Comparison of ENCODE assay signal across 9 cellular contexts in the genomic region with DNA sequence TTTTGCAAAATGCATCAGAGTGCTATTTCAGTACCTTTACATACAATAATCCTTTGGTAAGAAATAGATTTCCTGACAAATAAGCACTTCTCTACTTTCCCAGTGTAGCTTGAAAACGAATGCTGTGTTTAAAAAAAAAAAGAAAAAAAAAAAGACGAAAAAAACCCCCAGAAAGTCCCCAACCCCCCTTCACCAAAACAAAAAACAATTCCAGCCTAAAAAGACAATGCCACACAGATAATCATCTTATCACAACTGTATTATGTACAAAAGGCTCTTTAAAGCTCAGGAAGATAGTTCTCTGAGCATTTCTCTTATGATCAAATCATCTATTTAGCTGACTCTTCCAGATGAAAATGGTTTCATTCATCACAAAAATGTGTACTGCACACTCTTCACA. TPM values are rescaled to one million over a fixed set of nuclear protein-coding genes. Genes with fewer than 3 reads are reported as not detected.
DNase-seq lines count a peak whose midpoint lies in the region; ATAC-seq and TF ChIP-seq lines count a peak whose summit lies in the region.
"Had no signal": no experiment of that assay in that cellular context is flagged by ENCODE, and none has a peak within 500 bp of the region (broad histone marks: within the 10 kb centered on the region; RNA-seq: fewer than 3 reads in every experiment).

No MANE protein-coding gene starts in this region.

- H3K14ac ChIP-seq in trophoblast cell (ENCODE audit: low read length), result no peak overlapping the region

- no peak overlapping the region for H4K91ac ChIP-seq in trophoblast cell (ENCODE audit: low read depth, low read length)

- H3K4me2 ChIP-seq in DND-41 (ENCODE audit: insufficient read depth, low read length) (peak overlapping the region; percentile 90), fibroblast of lung (ENCODE audit: extremely low read depth, insufficient read depth, low read length) (peak overlapping the region; percentile 94), trophoblast cell (ENCODE audit: low read length) (peak overlapping the region; percentile 65)

- H2BK5ac ChIP-seq in trophoblast cell (ENCODE audit: low read depth, low read length, poor library complexity), result no peak overlapping the region

- H3K36me3 Mint-ChIP-seq in T-helper 17 cell (ENCODE audit: low read depth), result no peaks in the 10 kb centered on the region

- H3K79me1 ChIP-seq in trophoblast cell (ENCODE audit: low read length), result peaks cover 12% of the 10 kb centered on the region

- H4K8ac ChIP-seq in trophoblast cell (ENCODE audit: low read depth, low read length), result no peak overlapping the region

- no peaks in the 10 kb centered on the region for H3K27me3 ChIP-seq in DND-41 (ENCODE audit: insufficient read depth, low read length, poor library complexity)
- no peaks in the 10 kb centered on the region for H3K27me3 ChIP-seq in fibroblast of lung (ENCODE audit: control insufficient read depth, insufficient read depth, low read length)
- H3K27me3 ChIP-seq in trophoblast cell (ENCODE audit: insufficient read depth, low read length), result no peaks in the 10 kb centered on the region

- H2BK12ac ChIP-seq in trophoblast cell (ENCODE audit: low read length), result no peak overlapping the region

- H3K27ac ChIP-seq in DND-41 (ENCODE audit: low read length), result no peak overlapping the region
- H3K27ac ChIP-seq in fibroblast of lung (ENCODE audit: insufficient read depth, low read length), result peak overlapping the region; percentile 96
- H3K27ac ChIP-seq in trophoblast cell (ENCODE audit: low read depth, low read length), result no peak overlapping the region

- peaks cover 19% of the 10 kb centered on the region for H3K4me1 Mint-ChIP-seq in T-helper 17 cell

- H4K20me1 ChIP-seq in DND-41 (ENCODE audit: insufficient read depth, low read length), result no peaks in the 10 kb centered on the region
- H4K20me1 ChIP-seq in fibroblast of lung (ENCODE audit: control insufficient read depth, extremely low read depth, insufficient read depth, low read length), result peaks cover 8% of the 10 kb centered on the region

- ATAC-seq in DND-41 (ENCODE audit: insufficient read depth, low read depth) (no peak), T-helper 17 cell (no peak), GM18861 (IDR thresholded peaks at IDR 0.05; ENCODE audit: unreplicated experiment) (no peak)

- H3K4me1 ChIP-seq in DND-41 (ENCODE audit: insufficient read depth, low read length), result peaks cover 36% of the 10 kb centered on the region
- peaks cover 7% of the 10 kb centered on the region for H3K4me1 ChIP-seq in fibroblast of lung (ENCODE audit: control insufficient read depth, extremely low read depth, insufficient read depth, low read length)
- H3K4me1 ChIP-seq in trophoblast cell (ENCODE audit: control insufficient read depth in 1 of 2, insufficient read depth in 2 of 2, low read length in 2 of 2), result peaks cover 4 to 5% of the 10 kb centered on the region in 2 experiments

- H3K36me3 ChIP-seq in DND-41 (ENCODE audit: insufficient read depth, low read length) (peaks cover 14% of the 10 kb centered on the region; the same call in 1 of the 2 replicates), fibroblast of lung (ENCODE audit: control insufficient read depth, insufficient read depth, low read length) (peaks cover 3% of the 10 kb centered on the region), trophoblast cell (ENCODE audit: control insufficient read depth in 1 of 2, insufficient read depth in 2 of 2, low read length in 2 of 2) (peaks cover 12 to 13% of the 10 kb centered on the region in 2 experiments)

- H2AFZ ChIP-seq in DND-41 (ENCODE audit: low read depth, low read length) (no peak overlapping the region), fibroblast of lung (ENCODE audit: low read length) (no peak overlapping the region), trophoblast cell (ENCODE audit: insufficient read depth, low read length, poor library complexity) (no peak overlapping the region)

- H3K9me3 ChIP-seq in DND-41 (ENCODE audit: insufficient read depth, low read length, severe bottlenecking) (no peaks in the 10 kb centered on the region), T-helper 17 cell (ENCODE audit: control insufficient read depth, low read length, poor library complexity, severe bottlenecking) (peaks cover 2% of the 10 kb centered on the region), fibroblast of lung (ENCODE audit: control insufficient read depth, insufficient read depth, low read depth, low read length) (no peaks in the 10 kb centered on the region), trophoblast cell (ENCODE audit: insufficient read depth, low read depth, low read length) (no peaks in the 10 kb centered on the region)

- H3K4me3 Mint-ChIP-seq in T-helper 17 cell, result peak overlapping the region; percentile 91
- H3K4me3 Mint-ChIP-seq: dendritic cell treated with granulocyte-macrophage colony-stimulating factor and Interleukin-4, amounts not matched to agents 40 ng/mL and 50 ng/mL, for 4 days had no signal

- H4K12ac ChIP-seq in trophoblast cell (ENCODE audit: low read depth, low read length), result no peak overlapping the region

- H3K23ac ChIP-seq in trophoblast cell (ENCODE audit: low read length), result no peak overlapping the region

- no peak for TF ChIP-seq CTCF in DND-41 (IDR thresholded peaks at IDR 0.05; ENCODE audit: borderline replicate concordance, extremely low read depth, low read length, poor library complexity, severe bottlenecking)
- TF ChIP-seq CTCF in fibroblast of lung (conservative IDR thresholded peaks at IDR 0.05 in 1 of 2, IDR thresholded peaks at IDR 0.05 in 1 of 2; ENCODE audit: low read depth in 1 of 2, low read length in 2 of 2), result no peak

- WGBS in trophoblast cell (ENCODE audit: extremely low coverage, insufficient coverage, insufficient read length), result no CpG with 5 or more reads among the region's 2 CpGs

- H3K18ac ChIP-seq in trophoblast cell (ENCODE audit: low read length), result no peak overlapping the region

- peak overlapping the region; percentile 62 for H3K27ac Mint-ChIP-seq in T-helper 17 cell
- H3K27ac Mint-ChIP-seq: dendritic cell treated with granulocyte-macrophage colony-stimulating factor and Interleukin-4, amounts not matched to agents 40 ng/mL and 50 ng/mL, for 4 days had no signal

- peak overlapping the region in 1 of 2 experiments; percentile 95; a peak in 2 of 4 replicates for H3K4me3 ChIP-seq in DND-41 (ENCODE audit: low read depth in 1 of 2, low read length in 2 of 2)
- H3K4me3 ChIP-seq in fibroblast of lung (replicated peaks in 1 of 4; ENCODE audit: control extremely low read depth in 1 of 4, insufficient read depth in 1 of 4, low read depth in 3 of 4, low read length in 4 of 4), result peak overlapping the region; percentile 98 to 100 (median 98)
- H3K4me3 ChIP-seq in trophoblast cell (ENCODE audit: low read depth, low read length), result no peak overlapping the region

- H3K27me3 Mint-ChIP-seq in T-helper 17 cell, result peaks cover 31% of the 10 kb centered on the region

- H3K9ac ChIP-seq in DND-41 (ENCODE audit: low read depth, low read length) (no peak overlapping the region; the same call in 1 of the 2 replicates), fibroblast of lung (ENCODE audit: insufficient read depth, low read length) (peak overlapping the region; percentile 95), trophoblast cell (ENCODE audit: low read length) (no peak overlapping the region)

- peaks cover 31% of the 10 kb centered on the region for H3K79me2 ChIP-seq in DND-41 (ENCODE audit: insufficient read depth, low read length)
- H3K79me2 ChIP-seq in fibroblast of lung (ENCODE audit: control insufficient read depth, insufficient read depth, low read length), result peaks cover 66% of the 10 kb centered on the region
- H3K79me2 ChIP-seq in trophoblast cell (ENCODE audit: control insufficient read depth, insufficient read depth, low read length, poor library complexity), result peaks cover 21% of the 10 kb centered on the region

- H2BK120ac ChIP-seq in trophoblast cell (ENCODE audit: insufficient read depth, low read length, poor library complexity), result no peak overlapping the region

- H3K4ac ChIP-seq in trophoblast cell (ENCODE audit: low read depth, low read length), result peak overlapping the region; percentile 85

- no peak overlapping the region for H2AK5ac ChIP-seq in trophoblast cell (ENCODE audit: low read length)

- DNase-seq in DND-41, result no peak
- DNase-seq in T-helper 17 cell, result no peak
- DNase-seq in fibroblast of lung (ENCODE audit: low read depth in 2 of 2), result no peak
- no peak for DNase-seq in trophoblast cell
- DNase-seq in SHP77 treated with DMSO at 0.1 percent for 48 hours (lab: John Stamatoyannopoulos, UW), result no peak
- DNase-seq in ecto neural progenitor cell (ENCODE audit: low spot score), result no peak
- DNase-seq in NCI-H187 (lab: John Stamatoyannopoulos, UW), result no peak

RNA-seq across cellular contexts. Expression of gene FERMT2, which starts 1.6 kb away (rescaled TPM):
- total RNA-seq in T-helper 17 cell (1 to 10 TPM in 1 of 2 donors, under 1 TPM in 1; 0.78 to 3.6 TPM), fibroblast of lung (111 and 128 TPM in 2 replicates)
- polyA plus RNA-seq in fibroblast of lung, result 176 and 439 TPM in 2 replicates
- polyA plus RNA-seq in fibroblast of lung (2012), result 78.4 and 190 TPM in 2 replicates
- 67.7 and 184 TPM in 2 replicates for polyA minus RNA-seq in fibroblast of lung (ENCODE audit: low replicate concordance)
- polyA plus RNA-seq in trophoblast cell (2013), result 83.9 and 88.7 TPM in 2 replicates

Comparison
In these comparisons a context has a peak if more than half of its experiments do, and no peak if none do; other contexts are left out.
1. RNA of gene FERMT2, which starts 1.6 kb away (total RNA-seq): 111 to 128 TPM in fibroblast of lung; 0.78 to 3.6 TPM in T-helper 17 cell; every median in the first group is over 10 times any median in the second.
2. Peak in every context shown above with its lines, with median percentiles within 50 percentile points of each other: H3K4me2 ChIP-seq.